ENCODE assay signal across 8 cellular contexts in genomic region chr14:22472935-22473854, GRCh38.
DNase-seq lines count a peak whose midpoint lies in the region; ATAC-seq, FAIRE-seq and TF ChIP-seq lines count a peak whose summit lies in the region.

No MANE protein-coding gene starts in this region.

- no peaks in the 10 kb centered on the region for H3K27me3 Mint-ChIP-seq in natural killer cell treated with Interleukin-12 subunit alpha and Interleukin-12 subunit beta and Interleukin-15 and Interleukin-18, amount 100 ng/mL, for 72 hours

- H3K9me3 ChIP-seq in A549, result no peaks in the 10 kb centered on the region

- no peak overlapping the region for H3K4me3 ChIP-seq in A549
- no peak overlapping the region for H3K4me3 ChIP-seq in epithelial cell of proximal tubule (ENCODE audit: low read depth, low read length)

- TF ChIP-seq POLR2A in A549 (IDR thresholded peaks at IDR 0.05; ENCODE audit: low read length), result no peak

- FAIRE-seq in A549 (lab: Jason Lieb, UNC), result no peak

- H3K27ac Mint-ChIP-seq in natural killer cell treated with Interleukin-12 subunit alpha and Interleukin-12 subunit beta and Interleukin-15 and Interleukin-18, amount 100 ng/mL, for 72 hours, result peak overlapping the region; percentile 89 to 93

- no peak overlapping the region for H3K27ac ChIP-seq in A549

- H3K4me3 Mint-ChIP-seq in natural killer cell treated with Interleukin-12 subunit alpha and Interleukin-12 subunit beta and Interleukin-15 and Interleukin-18, amount 100 ng/mL, for 72 hours, result peak overlapping the region; percentile 48

- no peak for TF ChIP-seq EP300 in A549 (IDR thresholded peaks at IDR 0.05)

- ATAC-seq in A549, result peak; percentile 58 to 82; a peak in 3 of 6 replicates
- ATAC-seq in HG03571 (IDR thresholded peaks at IDR 0.05; ENCODE audit: unreplicated experiment), result peak; percentile 51
- ATAC-seq in natural killer cell treated with Interleukin-12 subunit alpha and Interleukin-12 subunit beta and Interleukin-15 and Interleukin-18, amount 100 ng/mL, for 72 hours, result peak; percentile 73 to 84
- ATAC-seq in HG03521 (IDR thresholded peaks at IDR 0.05; ENCODE audit: unreplicated experiment), result no peak

- POLR2A ChIA-PET in A549 (lab: Yijun Ruan, JAX), result no interaction called here

- H3K4me1 ChIP-seq in A549, result no peaks in the 10 kb centered on the region

- TF ChIP-seq CTCF in A549 (IDR thresholded peaks at IDR 0.05) (peak; percentile 71), GM12873 (IDR thresholded peaks at IDR 0.05; ENCODE audit: insufficient read depth, low read depth, low read length, missing control alignments) (peak; percentile 72), epithelial cell of proximal tubule (conservative IDR thresholded peaks at IDR 0.05; ENCODE audit: low read depth, low read length) (peak; percentile 65)

- H3K4me1 Mint-ChIP-seq in natural killer cell treated with Interleukin-12 subunit alpha and Interleukin-12 subunit beta and Interleukin-15 and Interleukin-18, amount 100 ng/mL, for 72 hours (ENCODE audit: low read depth in 2 of 2), result peaks cover 75 to 88% of the 10 kb centered on the region in 2 donors

- CTCF ChIA-PET in A549 (lab: Yijun Ruan, JAX), result interaction anchor here (0.6 to 6.8 kb wide), 27 partner anchors 8 to 385 kb away, joined by 3 to 123 read pairs (median 4); no protein-coding TSS in a partner anchor

- peak; percentile 21 to 56 for DNase-seq in A549 (ENCODE audit: low read depth in 1 of 2, low spot score in 1 of 2)
- peak; percentile 83 for DNase-seq in OCI-M1 (lab: John Stamatoyannopoulos, UW)
- no peak for DNase-seq in epithelial cell of proximal tubule (ENCODE audit: low read depth)
- DNase-seq in natural killer cell treated with Interleukin-12 subunit alpha and Interleukin-12 subunit beta and Interleukin-15 and Interleukin-18, amount 100 ng/mL, for 72 hours (ENCODE audit: low spot score), result peak; percentile 81
- DNase-seq in stimulated activated CD4-positive, alpha-beta T cell treated with anti-CD3 and anti-CD28 coated beads, Interleukin-2, amount 100 ng/mL, for 24 hours, result no peak

- peak; percentile 84 to 87 for TF ChIP-seq RAD21 in A549 (conservative IDR thresholded peaks at IDR 0.05 in 1 of 2, IDR thresholded peaks at IDR 0.05 in 1 of 2)

- H3K36me3 Mint-ChIP-seq in natural killer cell treated with Interleukin-12 subunit alpha and Interleukin-12 subunit beta and Interleukin-15 and Interleukin-18, amount 100 ng/mL, for 72 hours, result peaks cover 6% of the 10 kb centered on the region

- 26% methylated on average over 12 of the region's 12 CpGs for WGBS in A549 (ENCODE audit: missing lambda C conversion rate)

- H3K4me2 ChIP-seq in A549, result no peak overlapping the region

- no peaks in the 10 kb centered on the region for H3K9me3 Mint-ChIP-seq in natural killer cell treated with Interleukin-12 subunit alpha and Interleukin-12 subunit beta and Interleukin-15 and Interleukin-18, amount 100 ng/mL, for 72 hours

TF ChIP-seq in A549, 52 proteins besides CTCF, POLR2A, EP300 and RAD21:
- TF ChIP-seq CHD4 (IDR thresholded peaks at IDR 0.05; ENCODE audit: borderline replicate concordance) (no peak), SMC3 (IDR thresholded peaks at IDR 0.05) (peak; percentile 89), SREBF2 (IDR thresholded peaks at IDR 0.05) (no peak), MYC (IDR thresholded peaks at IDR 0.05; ENCODE audit: borderline replicate concordance, low read length) (no peak), RNF2 (IDR thresholded peaks at IDR 0.05; ENCODE audit: borderline replicate concordance, low read depth) (no peak), CEBPB (IDR thresholded peaks at IDR 0.05) (no peak)

Comparison
In these comparisons a context has a peak if more than half of its experiments do, and no peak if none do; other contexts are left out.
1. DNase-seq: peak in A549 (2 of 2), OCI-M1 (single experiment) and natural killer cell treated with Interleukin-12 subunit alpha and Interleukin-12 subunit beta and Interleukin-15 and Interleukin-18, amount 100 ng/mL, for 72 hours (single experiment); none in epithelial cell of proximal tubule (single experiment) and stimulated activated CD4-positive, alpha-beta T cell treated with anti-CD3 and anti-CD28 coated beads, Interleukin-2, amount 100 ng/mL, for 24 hours (0 of 2).
2. Peak in every context shown above with its lines, with median percentiles within 50 percentile points of each other: CTCF ChIP-seq.